ENCODE assay signal across 17 cellular contexts in the genomic region with DNA sequence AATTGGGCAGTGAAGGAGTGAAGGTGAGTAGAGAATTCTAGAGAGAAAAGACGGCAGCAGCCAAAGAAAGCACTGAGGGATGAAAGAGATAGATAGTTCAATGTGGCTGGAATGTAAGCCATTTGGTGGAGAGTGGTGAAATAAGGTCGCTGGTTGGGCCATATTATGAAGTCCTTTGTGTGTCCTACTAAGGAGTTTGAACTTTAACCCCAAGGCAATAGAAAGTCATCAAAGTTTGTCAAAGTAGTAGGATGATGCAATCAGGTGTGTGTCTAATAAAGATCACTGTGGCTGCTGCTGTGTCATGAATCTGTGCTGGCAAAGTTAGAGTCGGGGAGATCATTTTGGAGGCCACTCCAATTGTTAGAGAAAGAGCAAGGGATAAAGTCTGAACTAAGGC. TPM values are rescaled to one million over a fixed set of nuclear protein-coding genes. Genes with fewer than 3 reads are reported as not detected.
DNase-seq lines count a peak whose midpoint lies in the region; ATAC-seq, FAIRE-seq and TF ChIP-seq lines count a peak whose summit lies in the region.
"Had no signal": no experiment of that assay in that cellular context is flagged by ENCODE, and none has a peak within 500 bp of the region (broad histone marks: within the 10 kb centered on the region; RNA-seq: fewer than 3 reads in every experiment).

No MANE protein-coding gene starts in this region.

- H3K27me3 Mint-ChIP-seq in astrocyte (ENCODE audit: low read depth, unreplicated experiment): no peaks in the 10 kb centered on the region

- H3K9ac ChIP-seq in KMS-11 (no peak overlapping the region), astrocyte (ENCODE audit: low read length) (no peak overlapping the region), mesenchymal stem cell (ENCODE audit: low read length) (no peak overlapping the region)
- H3K9ac ChIP-seq: BLaER1 treated with 17β-estradiol and CSF1 and Interleukin-3, amounts not matched to agents 10 nM and 100 nM had no signal

- 91% methylated on average over 3 of the region's 3 CpGs for WGBS in mesenchymal stem cell

- H2BK15ac ChIP-seq in mesenchymal stem cell (ENCODE audit: low read depth, poor library complexity, severe bottlenecking): no peak overlapping the region

- peaks cover 47% of the 10 kb centered on the region for H3K4me1 Mint-ChIP-seq in astrocyte (ENCODE audit: low read depth, unreplicated experiment)

- H3K4me2 ChIP-seq in KMS-11 (peak overlapping the region; percentile 15; the same call in 1 of the 2 replicates), astrocyte (ENCODE audit: low read length) (peak overlapping the region; percentile 5), mesenchymal stem cell (ENCODE audit: low read length, poor library complexity, severe bottlenecking) (no peak overlapping the region)

- H3K4me1 ChIP-seq in KMS-11 (ENCODE audit: low read depth, poor library complexity, severe bottlenecking) (peaks cover 21% of the 10 kb centered on the region), astrocyte (ENCODE audit: insufficient read depth, low read length) (peaks cover 53% of the 10 kb centered on the region), mesenchymal stem cell (ENCODE audit: control insufficient read depth, insufficient read depth, low read depth, low read length) (peaks cover 12% of the 10 kb centered on the region)

- H4K20me1 ChIP-seq in KMS-11 (ENCODE audit: insufficient read depth) (0 out of 2 replicates have a peak, but pooled peaks cover 4% of the 10 kb centered on the region), astrocyte (ENCODE audit: insufficient read depth, low read length) (peaks cover 6% of the 10 kb centered on the region)

- no peak overlapping the region for H3K4me3 ChIP-seq in KMS-11 (IDR thresholded peaks at IDR 0.05; ENCODE audit: insufficient read depth, low read depth, low read length)
- no peak overlapping the region for H3K4me3 ChIP-seq in astrocyte (ENCODE audit: insufficient read depth, low read depth, low read length)
- H3K4me3 ChIP-seq in mesenchymal stem cell (ENCODE audit: insufficient read depth in 1 of 2, low read depth in 1 of 2, low read length in 2 of 2): no peak overlapping the region
- H3K4me3 ChIP-seq: BLaER1 treated with 17β-estradiol and CSF1 and Interleukin-3, amounts not matched to agents 10 nM and 100 nM; cardiac muscle cell had no signal

- H2AK5ac ChIP-seq in mesenchymal stem cell (ENCODE audit: low read length, severe bottlenecking): no peak overlapping the region

- H2BK5ac ChIP-seq in mesenchymal stem cell (ENCODE audit: low read depth, low read length, poor library complexity, severe bottlenecking): no peak overlapping the region

- H3K14ac ChIP-seq in mesenchymal stem cell (ENCODE audit: low read length in 2 of 2): no peak overlapping the region

- no peak overlapping the region for H2BK12ac ChIP-seq in mesenchymal stem cell (ENCODE audit: low read length in 2 of 2)

- no peak overlapping the region for H3K4ac ChIP-seq in mesenchymal stem cell (ENCODE audit: low read depth in 1 of 2, low read length in 2 of 2)

- no peaks in the 10 kb centered on the region for H3K9me3 Mint-ChIP-seq in astrocyte (ENCODE audit: unreplicated experiment)
- H3K9me3 Mint-ChIP-seq: IgD-negative memory B cell had no signal

- H2BK120ac ChIP-seq in mesenchymal stem cell (ENCODE audit: low read depth, low read length): no peak overlapping the region

- H4K8ac ChIP-seq in mesenchymal stem cell (ENCODE audit: low read length): no peak overlapping the region

- H3K79me1 ChIP-seq in mesenchymal stem cell (replicated peaks; ENCODE audit: low read length, poor library complexity, severe bottlenecking): peaks cover 8% of the 10 kb centered on the region

- H3K27ac Mint-ChIP-seq in astrocyte (ENCODE audit: unreplicated experiment): peak overlapping the region; percentile 86
- H3K27ac Mint-ChIP-seq: IgD-negative memory B cell had no signal

- in situ Hi-C loops in Caki2 (cut with HindIII; ENCODE audit: low pct_unique_long_range_greater_than_20kb, low sequenced_read_pairs): no loop called here

- H3K27ac ChIP-seq in KMS-11 (no peak overlapping the region), astrocyte (ENCODE audit: low read depth, low read length) (peak overlapping the region; percentile 90), mesenchymal stem cell (ENCODE audit: low read length, poor library complexity, severe bottlenecking) (peak overlapping the region; percentile 33)
- H3K27ac ChIP-seq: BLaER1 treated with 17β-estradiol and CSF1 and Interleukin-3, amounts not matched to agents 10 nM and 100 nM; cardiac muscle cell had no signal

- TF ChIP-seq CTCF in KMS-11 (conservative IDR thresholded peaks at IDR 0.05; ENCODE audit: low read depth, low read length) (no peak), astrocyte (IDR thresholded peaks at IDR 0.05; ENCODE audit: insufficient read depth, low read depth, low read length) (no peak)

- no peaks in the 10 kb centered on the region for H3K79me2 ChIP-seq in KMS-11 (ENCODE audit: insufficient read depth, low read depth)
- H3K79me2 ChIP-seq in astrocyte (ENCODE audit: insufficient read depth, low read length): peaks cover 77% of the 10 kb centered on the region

- H3K36me3 Mint-ChIP-seq in astrocyte (ENCODE audit: low read depth, unreplicated experiment): no peaks in the 10 kb centered on the region

- no peak for FAIRE-seq in astrocyte (lab: Jason Lieb, UNC)
- FAIRE-seq: GM12891, kidney had no signal

- H4K91ac ChIP-seq in mesenchymal stem cell (ENCODE audit: low read length): no peak overlapping the region

- no peak overlapping the region for H2AFZ ChIP-seq in KMS-11 (ENCODE audit: low read depth)
- no peak overlapping the region for H2AFZ ChIP-seq in astrocyte (ENCODE audit: low read depth, low read length)
- no peak overlapping the region for H2AFZ ChIP-seq in mesenchymal stem cell (ENCODE audit: low read depth, low read length)

- H3K18ac ChIP-seq in mesenchymal stem cell (ENCODE audit: low read depth in 1 of 2, low read length in 2 of 2): no peak overlapping the region

- H3K27me3 ChIP-seq in KMS-11 (ENCODE audit: insufficient read depth, low read depth) (no peaks in the 10 kb centered on the region), astrocyte (ENCODE audit: insufficient read depth, low read length) (no peaks in the 10 kb centered on the region), mesenchymal stem cell (ENCODE audit: control insufficient read depth in 1 of 2, insufficient read depth in 1 of 2, low read length in 2 of 2) (no peaks in the 10 kb centered on the region)
- H3K27me3 ChIP-seq: BLaER1 treated with 17β-estradiol and CSF1 and Interleukin-3, amounts not matched to agents 10 nM and 100 nM; cardiac muscle cell had no signal

- H3K4me3 Mint-ChIP-seq in astrocyte (ENCODE audit: unreplicated experiment): no peak overlapping the region
- H3K4me3 Mint-ChIP-seq: IgD-negative memory B cell had no signal

- H3K23ac ChIP-seq in mesenchymal stem cell (ENCODE audit: low read length in 2 of 2): no peak overlapping the region

- H3K36me3 ChIP-seq in KMS-11 (ENCODE audit: insufficient read depth) (no peaks in the 10 kb centered on the region), astrocyte (ENCODE audit: insufficient read depth, low read length) (no peaks in the 10 kb centered on the region), mesenchymal stem cell (ENCODE audit: control insufficient read depth in 1 of 2, insufficient read depth in 2 of 2, low read depth in 1 of 2, low read length in 2 of 2) (peaks cover 5% of the 10 kb centered on the region in 2 experiments)
- H3K36me3 ChIP-seq: cardiac muscle cell had no signal

- DNase-seq in Caki2 (ENCODE audit: low read depth) (peak; percentile 46), astrocyte (ENCODE audit: low read depth) (no peak), mesenchymal stem cell (no peak)
- DNase-seq in activated CD4-positive, alpha-beta T cell treated with anti-CD3 and anti-CD28 coated beads, Interleukin-2, amount 50 U/mL, for 1 hour: no peak
- DNase-seq: activated naive CD4-positive, alpha-beta T cell treated with Interleukin-2 at 50 U/mL for 16 hours; EL; kidney; NCI-H1436 treated with DMSO at 0.1 percent for 48 hours; NCI-H526 treated with DMSO at 0.1 percent for 48 hours had no signal

- ATAC-seq in GM19395 (IDR thresholded peaks at IDR 0.05; ENCODE audit: unreplicated experiment): no peak
- no peak for ATAC-seq in HG03442 (IDR thresholded peaks at IDR 0.05; ENCODE audit: unreplicated experiment)
- ATAC-seq in GM19023 (IDR thresholded peaks at IDR 0.05; ENCODE audit: unreplicated experiment): no peak

- H3K9me3 ChIP-seq in astrocyte (ENCODE audit: insufficient read depth, low read depth, low read length) (no peaks in the 10 kb centered on the region), mesenchymal stem cell (ENCODE audit: control insufficient read depth, low read length) (no peaks in the 10 kb centered on the region)
- H3K9me3 ChIP-seq: BLaER1 treated with 17β-estradiol and CSF1 and Interleukin-3, amounts not matched to agents 10 nM and 100 nM had no signal

RNA-seq across cellular contexts. Expression of a gene that starts 18.7 kb away (rescaled TPM):
- total RNA-seq in Caki2 (2014; rRNA removed; shearing (Covaris generic); ENCODE audit: low replicate concordance): 74.1 and 79.4 TPM in 2 replicates
- 62.3 and 73.4 TPM in 2 replicates for total RNA-seq in astrocyte
- 22.5 TPM for polyA plus RNA-seq in mesenchymal stem cell (2013, experiment 1 of 2)
- 21.0 TPM for polyA plus RNA-seq in mesenchymal stem cell (2013, experiment 2 of 2)

RNA-seq across cellular contexts. Expression of a gene that starts 19.1 kb away (rescaled TPM):
- total RNA-seq in Caki2 (2014; rRNA removed; shearing (Covaris generic); ENCODE audit: low replicate concordance): 4.1 and 6.6 TPM in 2 replicates
- 7.6 and 7.8 TPM in 2 replicates for total RNA-seq in astrocyte
- 0.97 TPM for polyA plus RNA-seq in mesenchymal stem cell (2013, experiment 1 of 2)
- 1.1 TPM for polyA plus RNA-seq in mesenchymal stem cell (2013, experiment 2 of 2)

RNA-seq across cellular contexts. Expression of a gene that starts 51.2 kb away (rescaled TPM):
- total RNA-seq in Caki2 (2014; rRNA removed; shearing (Covaris generic); ENCODE audit: low replicate concordance): 1.0 and 4.3 TPM in 2 replicates
- total RNA-seq in astrocyte: 14.1 and 15.2 TPM in 2 replicates
- polyA plus RNA-seq in mesenchymal stem cell (2013, experiment 1 of 2): 4.8 TPM
- 4.1 TPM for polyA plus RNA-seq in mesenchymal stem cell (2013, experiment 2 of 2)
